ENCODE assay signal across 11 cellular contexts in the genomic region with DNA sequence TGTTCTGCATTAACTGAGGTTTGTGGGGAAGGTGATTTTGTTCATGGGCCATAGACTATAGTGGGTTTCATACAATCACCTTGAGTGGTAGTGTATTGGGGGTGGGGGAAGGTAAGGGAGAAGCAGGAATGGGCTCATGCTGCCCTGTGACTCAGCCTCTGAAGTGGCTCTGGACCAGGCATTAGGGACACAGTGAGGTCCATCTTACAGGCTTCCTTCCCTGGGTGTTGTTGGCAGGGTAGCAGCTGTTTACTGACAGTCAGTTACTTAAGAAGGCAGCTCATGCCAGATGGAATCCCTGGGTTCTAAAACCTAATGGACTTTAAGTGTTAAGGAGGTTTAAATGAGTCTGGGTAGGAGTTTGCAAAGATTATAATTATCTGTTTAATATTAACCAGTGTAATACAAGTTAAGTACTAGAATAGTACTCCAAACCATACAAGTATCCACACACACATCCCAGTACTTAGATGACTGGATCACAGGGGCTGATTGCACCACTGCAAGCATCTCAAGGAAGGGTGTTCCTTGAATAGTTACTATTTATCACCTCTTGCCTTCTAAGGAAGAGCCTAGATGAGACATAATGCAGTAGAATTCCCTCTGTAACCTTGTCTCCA. TPM values are rescaled to one million over a fixed set of nuclear protein-coding genes. Genes with fewer than 3 reads are reported as not detected.
A peak's percentile ranks its signal among the peaks of the same experiment; 100 is the strongest.
DNase-seq lines count a peak whose midpoint lies in the region; ATAC-seq and TF ChIP-seq lines count a peak whose summit lies in the region.
"Had no signal": no experiment of that assay in that cellular context is flagged by ENCODE, and none has a peak within 500 bp of the region (broad histone marks: within the 10 kb centered on the region; RNA-seq: fewer than 3 reads in every experiment).

No MANE protein-coding gene starts in this region.

- H3K36me3 ChIP-seq in body of pancreas (replicated peaks in 1 of 2; ENCODE audit: insufficient read depth in 1 of 2, low read depth in 2 of 2) (no peaks in the 10 kb centered on the region), hepatocyte (replicated peaks; ENCODE audit: insufficient read depth, low read depth) (no peaks in the 10 kb centered on the region), urinary bladder (ENCODE audit: insufficient read depth) (peaks cover 5% of the 10 kb centered on the region), ovary (no peaks in the 10 kb centered on the region)

- no peaks in the 10 kb centered on the region for H3K27me3 ChIP-seq in body of pancreas
- H3K27me3 ChIP-seq in hepatocyte: no peaks in the 10 kb centered on the region
- H3K27me3 ChIP-seq in ovary: no peaks in the 10 kb centered on the region

- H3K4me2 ChIP-seq in hepatocyte: no peak overlapping the region

- H3K9me3 Mint-ChIP-seq in T-helper 1 cell treated with Interleukin-12 subunit alpha and Interleukin-12 subunit beta and Interleukin-4 antibody, amounts not matched to agents 30 μg/mL and 1 μg/mL, for 36 hours: no peaks in the 10 kb centered on the region

- H3K36me3 Mint-ChIP-seq in T-helper 1 cell treated with Interleukin-12 subunit alpha and Interleukin-12 subunit beta and Interleukin-4 antibody, amounts not matched to agents 30 μg/mL and 1 μg/mL, for 36 hours (ENCODE audit: low read depth): peaks cover 15% of the 10 kb centered on the region

- H3K4me3 ChIP-seq in body of pancreas (no peak overlapping the region), hepatocyte (no peak overlapping the region), urinary bladder (ENCODE audit: low read depth, low read length) (no peak overlapping the region), ovary (no peak overlapping the region)

- H3K9me3 ChIP-seq in body of pancreas (no peaks in the 10 kb centered on the region), hepatocyte (ENCODE audit: low read depth) (no peaks in the 10 kb centered on the region), ovary (no peaks in the 10 kb centered on the region)

- H3K27ac Mint-ChIP-seq in T-helper 1 cell treated with Interleukin-12 subunit alpha and Interleukin-12 subunit beta and Interleukin-4 antibody, amounts not matched to agents 30 μg/mL and 1 μg/mL, for 36 hours: peak overlapping the region; percentile 27

- no peak for TF ChIP-seq EP300 in ovary (IDR thresholded peaks at IDR 0.05)

- ATAC-seq in body of pancreas (peak; percentile 53), GM18870 (IDR thresholded peaks at IDR 0.05; ENCODE audit: unreplicated experiment) (no peak), GM18909 (IDR thresholded peaks at IDR 0.05; ENCODE audit: poor library complexity, unreplicated experiment) (no peak)

- intact Hi-C loops in body of pancreas (cut with DNase I) (no loop called here), ovary (cut with DNase I) (loop anchor here in 1 of 4 donors (5.0 kb wide), 1 partner anchor 1006 kb away; no protein-coding TSS in a partner anchor)

- H3K4me1 ChIP-seq in body of pancreas (peaks cover 41% of the 10 kb centered on the region), hepatocyte (ENCODE audit: insufficient read depth) (peaks cover 7% of the 10 kb centered on the region), urinary bladder (ENCODE audit: insufficient read depth) (peaks cover 2% of the 10 kb centered on the region), ovary (ENCODE audit: insufficient read depth) (peaks cover 2% of the 10 kb centered on the region)

- peaks cover 94% of the 10 kb centered on the region for H3K79me2 ChIP-seq in hepatocyte

- H2AFZ ChIP-seq in hepatocyte: no peak overlapping the region

- H4K20me1 ChIP-seq in hepatocyte (ENCODE audit: insufficient read depth, poor library complexity, severe bottlenecking): peaks cover 19% of the 10 kb centered on the region

- no peak for TF ChIP-seq CTCF in body of pancreas (IDR thresholded peaks at IDR 0.05)
- TF ChIP-seq CTCF in hepatocyte (IDR thresholded peaks at IDR 0.05; ENCODE audit: poor library complexity): no peak
- TF ChIP-seq CTCF in ovary (IDR thresholded peaks at IDR 0.05): no peak

- H3K9me2 ChIP-seq in hepatocyte (replicated peaks; ENCODE audit: insufficient read depth): no peaks in the 10 kb centered on the region

- no peak overlapping the region for H3K4me3 Mint-ChIP-seq in T-helper 1 cell treated with Interleukin-12 subunit alpha and Interleukin-12 subunit beta and Interleukin-4 antibody, amounts not matched to agents 30 μg/mL and 1 μg/mL, for 36 hours

- no peaks in the 10 kb centered on the region for H3K27me3 Mint-ChIP-seq in T-helper 1 cell treated with Interleukin-12 subunit alpha and Interleukin-12 subunit beta and Interleukin-4 antibody, amounts not matched to agents 30 μg/mL and 1 μg/mL, for 36 hours (ENCODE audit: low read depth)

- H3K4me1 Mint-ChIP-seq in T-helper 1 cell treated with Interleukin-12 subunit alpha and Interleukin-12 subunit beta and Interleukin-4 antibody, amounts not matched to agents 30 μg/mL and 1 μg/mL, for 36 hours (ENCODE audit: low read depth): peaks cover 14% of the 10 kb centered on the region

- H3K27ac ChIP-seq in body of pancreas: no peak overlapping the region
- H3K27ac ChIP-seq in hepatocyte: peak overlapping the region; percentile 10
- peak overlapping the region; percentile 29 for H3K27ac ChIP-seq in urinary bladder (ENCODE audit: low read depth)
- H3K27ac ChIP-seq in ovary: no peak overlapping the region

- no peak for DNase-seq in T-helper 1 cell
- DNase-seq in body of pancreas: peak in 2 of 4 donors; percentile 18 to 28
- no peak for DNase-seq in hepatocyte (ENCODE audit: low spot score)
- no peak for DNase-seq in ovary
- DNase-seq: cortex of kidney, NCI-H2227 treated with DMSO at 0.1 percent for 48 hours, posterior cingulate gyrus had no signal

- TF ChIP-seq POLR2A in body of pancreas (IDR thresholded peaks at IDR 0.05): no peak
- TF ChIP-seq POLR2A in ovary (IDR thresholded peaks at IDR 0.05): no peak

RNA-seq across cellular contexts. Expression of a gene that starts 59.3 kb away (rescaled TPM):
- total RNA-seq in body of pancreas: 100 to 1,000 TPM; 130 to 157 TPM
- total RNA-seq in hepatocyte: 177 and 195 TPM in 2 replicates
- polyA plus RNA-seq in hepatocyte: 140 and 169 TPM in 2 replicates
- 231 TPM for total RNA-seq in urinary bladder
- 152 TPM for polyA plus RNA-seq in urinary bladder
- total RNA-seq in ovary: 100 to 1,000 TPM; 119 to 218 (median 173) TPM
- polyA plus RNA-seq in ovary: 100 to 1,000 TPM in 1 of 2 donors, 10 to 100 TPM in 1; 61.2 to 276 TPM

Comparison
In these comparisons a context has a peak if more than half of its experiments do, and no peak if none do; other contexts are left out.
1. H3K27ac ChIP-seq: peak in hepatocyte (single experiment) and urinary bladder (single experiment); none in body of pancreas (0 of 4) and ovary (0 of 2).